1 cellular context compared by ENCODE assay signal in the genomic region with DNA sequence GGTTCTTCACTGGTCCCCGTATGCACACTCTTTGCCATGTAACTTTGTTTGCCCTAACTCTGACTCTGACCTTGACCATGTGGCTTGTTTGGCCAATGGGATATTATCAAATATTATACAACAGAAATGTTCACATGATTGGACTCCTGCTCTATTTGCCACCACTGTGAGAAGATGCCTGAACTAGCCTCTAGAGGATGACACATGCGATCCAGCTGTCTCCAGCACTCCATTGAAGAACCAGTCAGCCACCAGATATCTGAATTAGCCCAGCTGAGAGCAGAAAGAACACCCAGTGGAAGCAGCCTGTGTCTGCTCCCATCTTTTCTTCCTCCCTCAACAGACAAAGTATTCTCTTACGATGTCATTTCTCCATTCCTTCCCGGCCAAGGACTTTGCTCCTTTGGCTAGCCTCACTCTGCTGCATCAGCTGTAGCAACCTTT.
A peak's percentile ranks its signal among the peaks of the same experiment; 100 is the strongest.
TF ChIP-seq lines count a peak whose summit lies in the region.

No MANE protein-coding gene starts in this region.

TF ChIP-seq in HepG2, 621 proteins besides CTCF, POLR2A, EP300 and RAD21 (continued from another document and continues in another):
- TF ChIP-seq, protein P1, sequence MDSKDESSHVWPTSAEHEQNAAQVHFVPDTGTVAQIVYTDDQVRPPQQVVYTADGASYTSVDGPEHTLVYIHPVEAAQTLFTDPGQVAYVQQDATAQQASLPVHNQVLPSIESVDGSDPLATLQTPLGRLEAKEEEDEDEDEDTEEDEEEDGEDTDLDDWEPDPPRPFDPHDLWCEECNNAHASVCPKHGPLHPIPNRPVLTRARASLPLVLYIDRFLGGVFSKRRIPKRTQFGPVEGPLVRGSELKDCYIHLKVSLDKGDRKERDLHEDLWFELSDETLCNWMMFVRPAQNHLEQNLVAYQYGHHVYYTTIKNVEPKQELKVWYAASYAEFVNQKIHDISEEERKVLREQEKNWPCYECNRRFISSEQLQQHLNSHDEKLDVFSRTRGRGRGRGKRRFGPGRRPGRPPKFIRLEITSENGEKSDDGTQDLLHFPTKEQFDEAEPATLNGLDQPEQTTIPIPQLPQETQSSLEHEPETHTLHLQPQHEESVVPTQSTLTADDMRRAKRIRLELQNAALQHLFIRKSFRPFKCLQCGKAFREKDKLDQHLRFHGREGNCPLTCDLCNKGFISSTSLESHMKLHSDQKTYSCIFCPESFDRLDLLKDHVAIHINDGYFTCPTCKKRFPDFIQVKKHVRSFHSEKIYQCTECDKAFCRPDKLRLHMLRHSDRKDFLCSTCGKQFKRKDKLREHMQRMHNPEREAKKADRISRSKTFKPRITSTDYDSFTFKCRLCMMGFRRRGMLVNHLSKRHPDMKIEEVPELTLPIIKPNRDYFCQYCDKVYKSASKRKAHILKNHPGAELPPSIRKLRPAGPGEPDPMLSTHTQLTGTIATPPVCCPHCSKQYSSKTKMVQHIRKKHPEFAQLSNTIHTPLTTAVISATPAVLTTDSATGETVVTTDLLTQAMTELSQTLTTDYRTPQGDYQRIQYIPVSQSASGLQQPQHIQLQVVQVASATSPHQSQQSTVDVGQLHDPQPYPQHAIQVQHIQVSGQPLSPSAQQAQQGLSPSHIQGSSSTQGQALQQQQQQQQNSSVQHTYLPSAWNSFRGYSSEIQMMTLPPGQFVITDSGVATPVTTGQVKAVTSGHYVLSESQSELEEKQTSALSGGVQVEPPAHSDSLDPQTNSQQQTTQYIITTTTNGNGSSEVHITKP (CRISPR knock-in tag; IDR thresholded peaks at IDR 0.05; ENCODE audit: low read depth): no peak
- TF ChIP-seq, protein P2, sequence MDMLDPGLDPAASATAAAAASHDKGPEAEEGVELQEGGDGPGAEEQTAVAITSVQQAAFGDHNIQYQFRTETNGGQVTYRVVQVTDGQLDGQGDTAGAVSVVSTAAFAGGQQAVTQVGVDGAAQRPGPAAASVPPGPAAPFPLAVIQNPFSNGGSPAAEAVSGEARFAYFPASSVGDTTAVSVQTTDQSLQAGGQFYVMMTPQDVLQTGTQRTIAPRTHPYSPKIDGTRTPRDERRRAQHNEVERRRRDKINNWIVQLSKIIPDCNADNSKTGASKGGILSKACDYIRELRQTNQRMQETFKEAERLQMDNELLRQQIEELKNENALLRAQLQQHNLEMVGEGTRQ (IDR thresholded peaks at IDR 0.05; ENCODE audit: low read depth, low read length): peak; percentile 36; the same call in 1 of the 2 replicates
- TF ChIP-seq, protein P2 (CRISPR knock-in tag; IDR thresholded peaks at IDR 0.05; ENCODE audit: borderline replicate concordance): no peak
- TF ChIP-seq, protein P3, sequence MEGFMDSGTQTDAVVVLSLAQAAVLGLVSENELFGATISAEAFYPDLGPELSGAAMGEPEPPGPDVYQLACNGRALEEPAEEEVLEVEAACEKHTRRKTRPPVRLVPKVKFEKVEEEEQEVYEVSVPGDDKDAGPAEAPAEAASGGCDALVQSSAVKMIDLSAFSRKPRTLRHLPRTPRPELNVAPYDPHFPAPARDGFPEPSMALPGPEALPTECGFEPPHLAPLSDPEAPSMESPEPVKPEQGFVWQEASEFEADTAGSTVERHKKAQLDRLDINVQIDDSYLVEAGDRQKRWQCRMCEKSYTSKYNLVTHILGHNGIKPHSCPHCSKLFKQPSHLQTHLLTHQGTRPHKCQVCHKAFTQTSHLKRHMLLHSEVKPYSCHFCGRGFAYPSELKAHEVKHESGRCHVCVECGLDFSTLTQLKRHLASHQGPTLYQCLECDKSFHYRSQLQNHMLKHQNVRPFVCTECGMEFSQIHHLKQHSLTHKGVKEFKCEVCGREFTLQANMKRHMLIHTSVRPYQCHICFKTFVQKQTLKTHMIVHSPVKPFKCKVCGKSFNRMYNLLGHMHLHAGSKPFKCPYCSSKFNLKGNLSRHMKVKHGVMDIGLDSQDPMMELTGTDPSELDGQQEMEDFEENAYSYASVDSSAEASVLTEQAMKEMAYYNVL (CRISPR knock-in tag; IDR thresholded peaks at IDR 0.05; ENCODE audit: borderline replicate concordance): 0 out of 2 replicates have a peak, but pooled peaks have one; percentile 30
- TF ChIP-seq SALL2 (CRISPR knock-in tag; IDR thresholded peaks at IDR 0.05) (no peak), ZZZ3 (CRISPR knock-in tag; IDR thresholded peaks at IDR 0.05; ENCODE audit: borderline replicate concordance) (no peak), ISL2 (CRISPR knock-in tag; IDR thresholded peaks at IDR 0.05) (0 out of 2 replicates have a peak, but pooled peaks have one; percentile 38), TARDBP (CRISPR knock-in tag; IDR thresholded peaks at IDR 0.05) (peak; percentile 65), HDAC2 (CRISPR knock-in tag; IDR thresholded peaks at IDR 0.05) (0 out of 2 replicates have a peak, but pooled peaks have one; percentile 30), EHMT2 (IDR thresholded peaks at IDR 0.05; ENCODE audit: borderline replicate concordance, low read depth, low read length) (peak; percentile 65; the same call in 1 of the 2 replicates), NCOR1 (IDR thresholded peaks at IDR 0.05; ENCODE audit: borderline replicate concordance, low read length) (peak; percentile 39; the same call in 1 of the 2 replicates), FOXK1 (CRISPR knock-in tag; IDR thresholded peaks at IDR 0.05; ENCODE audit: borderline replicate concordance, low read depth) (peak; percentile 30; the same call in 1 of the 2 replicates), TBL1XR1 (IDR thresholded peaks at IDR 0.05; ENCODE audit: borderline replicate concordance, low read length, partially characterized antibody) (peak; percentile 94), BRCA1 (CRISPR knock-in tag; IDR thresholded peaks at IDR 0.05) (no peak), GLI4 (CRISPR knock-in tag; IDR thresholded peaks at IDR 0.05; ENCODE audit: borderline replicate concordance) (no peak), TRIM24 (CRISPR knock-in tag; IDR thresholded peaks at IDR 0.05) (0 out of 2 replicates have a peak, but pooled peaks have one; percentile 53), PHF5A (CRISPR knock-in tag; IDR thresholded peaks at IDR 0.05; ENCODE audit: low read depth, unreplicated experiment) (no peak), BCL6 (CRISPR knock-in tag; IDR thresholded peaks at IDR 0.05) (peak; percentile 55; the same call in 1 of the 2 replicates), TCF7L2 (IDR thresholded peaks at IDR 0.05; ENCODE audit: low read depth, low read length) (no peak), ZNF552 (CRISPR knock-in tag; IDR thresholded peaks at IDR 0.05; ENCODE audit: borderline replicate concordance) (no peak), ZNF670 (CRISPR knock-in tag; IDR thresholded peaks at IDR 0.05; ENCODE audit: borderline replicate concordance) (peak; percentile 100), ZNF343 (CRISPR knock-in tag; IDR thresholded peaks at IDR 0.05) (no peak), ZNF501 (CRISPR knock-in tag; IDR thresholded peaks at IDR 0.05) (no peak), SMAD9 (CRISPR knock-in tag; IDR thresholded peaks at IDR 0.05) (no peak), ZBTB8A (CRISPR knock-in tag; IDR thresholded peaks at IDR 0.05; ENCODE audit: borderline replicate concordance, low read depth) (0 out of 2 replicates have a peak, but pooled peaks have one; percentile 49), STAG1 (CRISPR knock-in tag; IDR thresholded peaks at IDR 0.05) (peak; percentile 36), HHEX (CRISPR knock-in tag; IDR thresholded peaks at IDR 0.05) (0 out of 2 replicates have a peak, but pooled peaks have one; percentile 30), HNF4A (CRISPR knock-in tag; IDR thresholded peaks at IDR 0.05) (peak; percentile 78)
- TF ChIP-seq, protein P4, sequence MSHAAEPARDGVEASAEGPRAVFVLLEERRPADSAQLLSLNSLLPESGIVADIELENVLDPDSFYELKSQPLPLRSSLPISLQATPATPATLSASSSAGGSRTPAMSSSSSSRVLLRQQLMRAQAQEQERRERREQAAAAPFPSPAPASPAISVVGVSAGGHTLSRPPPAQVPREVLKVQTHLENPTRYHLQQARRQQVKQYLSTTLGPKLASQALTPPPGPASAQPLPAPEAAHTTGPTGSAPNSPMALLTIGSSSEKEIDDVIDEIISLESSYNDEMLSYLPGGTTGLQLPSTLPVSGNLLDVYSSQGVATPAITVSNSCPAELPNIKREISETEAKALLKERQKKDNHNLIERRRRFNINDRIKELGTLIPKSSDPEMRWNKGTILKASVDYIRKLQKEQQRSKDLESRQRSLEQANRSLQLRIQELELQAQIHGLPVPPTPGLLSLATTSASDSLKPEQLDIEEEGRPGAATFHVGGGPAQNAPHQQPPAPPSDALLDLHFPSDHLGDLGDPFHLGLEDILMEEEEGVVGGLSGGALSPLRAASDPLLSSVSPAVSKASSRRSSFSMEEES (CRISPR knock-in tag; IDR thresholded peaks at IDR 0.05): peak; percentile 75
- TF ChIP-seq, protein P5, sequence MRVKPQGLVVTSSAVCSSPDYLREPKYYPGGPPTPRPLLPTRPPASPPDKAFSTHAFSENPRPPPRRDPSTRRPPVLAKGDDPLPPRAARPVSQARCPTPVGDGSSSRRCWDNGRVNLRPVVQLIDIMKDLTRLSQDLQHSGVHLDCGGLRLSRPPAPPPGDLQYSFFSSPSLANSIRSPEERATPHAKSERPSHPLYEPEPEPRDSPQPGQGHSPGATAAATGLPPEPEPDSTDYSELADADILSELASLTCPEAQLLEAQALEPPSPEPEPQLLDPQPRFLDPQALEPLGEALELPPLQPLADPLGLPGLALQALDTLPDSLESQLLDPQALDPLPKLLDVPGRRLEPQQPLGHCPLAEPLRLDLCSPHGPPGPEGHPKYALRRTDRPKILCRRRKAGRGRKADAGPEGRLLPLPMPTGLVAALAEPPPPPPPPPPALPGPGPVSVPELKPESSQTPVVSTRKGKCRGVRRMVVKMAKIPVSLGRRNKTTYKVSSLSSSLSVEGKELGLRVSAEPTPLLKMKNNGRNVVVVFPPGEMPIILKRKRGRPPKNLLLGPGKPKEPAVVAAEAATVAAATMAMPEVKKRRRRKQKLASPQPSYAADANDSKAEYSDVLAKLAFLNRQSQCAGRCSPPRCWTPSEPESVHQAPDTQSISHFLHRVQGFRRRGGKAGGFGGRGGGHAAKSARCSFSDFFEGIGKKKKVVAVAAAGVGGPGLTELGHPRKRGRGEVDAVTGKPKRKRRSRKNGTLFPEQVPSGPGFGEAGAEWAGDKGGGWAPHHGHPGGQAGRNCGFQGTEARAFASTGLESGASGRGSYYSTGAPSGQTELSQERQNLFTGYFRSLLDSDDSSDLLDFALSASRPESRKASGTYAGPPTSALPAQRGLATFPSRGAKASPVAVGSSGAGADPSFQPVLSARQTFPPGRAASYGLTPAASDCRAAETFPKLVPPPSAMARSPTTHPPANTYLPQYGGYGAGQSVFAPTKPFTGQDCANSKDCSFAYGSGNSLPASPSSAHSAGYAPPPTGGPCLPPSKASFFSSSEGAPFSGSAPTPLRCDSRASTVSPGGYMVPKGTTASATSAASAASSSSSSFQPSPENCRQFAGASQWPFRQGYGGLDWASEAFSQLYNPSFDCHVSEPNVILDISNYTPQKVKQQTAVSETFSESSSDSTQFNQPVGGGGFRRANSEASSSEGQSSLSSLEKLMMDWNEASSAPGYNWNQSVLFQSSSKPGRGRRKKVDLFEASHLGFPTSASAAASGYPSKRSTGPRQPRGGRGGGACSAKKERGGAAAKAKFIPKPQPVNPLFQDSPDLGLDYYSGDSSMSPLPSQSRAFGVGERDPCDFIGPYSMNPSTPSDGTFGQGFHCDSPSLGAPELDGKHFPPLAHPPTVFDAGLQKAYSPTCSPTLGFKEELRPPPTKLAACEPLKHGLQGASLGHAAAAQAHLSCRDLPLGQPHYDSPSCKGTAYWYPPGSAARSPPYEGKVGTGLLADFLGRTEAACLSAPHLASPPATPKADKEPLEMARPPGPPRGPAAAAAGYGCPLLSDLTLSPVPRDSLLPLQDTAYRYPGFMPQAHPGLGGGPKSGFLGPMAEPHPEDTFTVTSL (CRISPR knock-in tag; IDR thresholded peaks at IDR 0.05; ENCODE audit: borderline replicate concordance): peak; percentile 21; the same call in 1 of the 2 replicates
- TF ChIP-seq, protein P6, sequence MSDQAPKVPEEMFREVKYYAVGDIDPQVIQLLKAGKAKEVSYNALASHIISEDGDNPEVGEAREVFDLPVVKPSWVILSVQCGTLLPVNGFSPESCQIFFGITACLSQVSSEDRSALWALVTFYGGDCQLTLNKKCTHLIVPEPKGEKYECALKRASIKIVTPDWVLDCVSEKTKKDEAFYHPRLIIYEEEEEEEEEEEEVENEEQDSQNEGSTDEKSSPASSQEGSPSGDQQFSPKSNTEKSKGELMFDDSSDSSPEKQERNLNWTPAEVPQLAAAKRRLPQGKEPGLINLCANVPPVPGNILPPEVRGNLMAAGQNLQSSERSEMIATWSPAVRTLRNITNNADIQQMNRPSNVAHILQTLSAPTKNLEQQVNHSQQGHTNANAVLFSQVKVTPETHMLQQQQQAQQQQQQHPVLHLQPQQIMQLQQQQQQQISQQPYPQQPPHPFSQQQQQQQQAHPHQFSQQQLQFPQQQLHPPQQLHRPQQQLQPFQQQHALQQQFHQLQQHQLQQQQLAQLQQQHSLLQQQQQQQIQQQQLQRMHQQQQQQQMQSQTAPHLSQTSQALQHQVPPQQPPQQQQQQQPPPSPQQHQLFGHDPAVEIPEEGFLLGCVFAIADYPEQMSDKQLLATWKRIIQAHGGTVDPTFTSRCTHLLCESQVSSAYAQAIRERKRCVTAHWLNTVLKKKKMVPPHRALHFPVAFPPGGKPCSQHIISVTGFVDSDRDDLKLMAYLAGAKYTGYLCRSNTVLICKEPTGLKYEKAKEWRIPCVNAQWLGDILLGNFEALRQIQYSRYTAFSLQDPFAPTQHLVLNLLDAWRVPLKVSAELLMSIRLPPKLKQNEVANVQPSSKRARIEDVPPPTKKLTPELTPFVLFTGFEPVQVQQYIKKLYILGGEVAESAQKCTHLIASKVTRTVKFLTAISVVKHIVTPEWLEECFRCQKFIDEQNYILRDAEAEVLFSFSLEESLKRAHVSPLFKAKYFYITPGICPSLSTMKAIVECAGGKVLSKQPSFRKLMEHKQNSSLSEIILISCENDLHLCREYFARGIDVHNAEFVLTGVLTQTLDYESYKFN (CRISPR knock-in tag; conservative IDR thresholded peaks at IDR 0.05): 0 out of 2 replicates have a peak, but pooled peaks have one; percentile 33
- TF ChIP-seq, protein P7, sequence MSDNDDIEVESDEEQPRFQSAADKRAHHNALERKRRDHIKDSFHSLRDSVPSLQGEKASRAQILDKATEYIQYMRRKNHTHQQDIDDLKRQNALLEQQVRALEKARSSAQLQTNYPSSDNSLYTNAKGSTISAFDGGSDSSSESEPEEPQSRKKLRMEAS (IDR thresholded peaks at IDR 0.05): peak; percentile 51; the same call in 1 of the 2 replicates
- TF ChIP-seq, protein P8, sequence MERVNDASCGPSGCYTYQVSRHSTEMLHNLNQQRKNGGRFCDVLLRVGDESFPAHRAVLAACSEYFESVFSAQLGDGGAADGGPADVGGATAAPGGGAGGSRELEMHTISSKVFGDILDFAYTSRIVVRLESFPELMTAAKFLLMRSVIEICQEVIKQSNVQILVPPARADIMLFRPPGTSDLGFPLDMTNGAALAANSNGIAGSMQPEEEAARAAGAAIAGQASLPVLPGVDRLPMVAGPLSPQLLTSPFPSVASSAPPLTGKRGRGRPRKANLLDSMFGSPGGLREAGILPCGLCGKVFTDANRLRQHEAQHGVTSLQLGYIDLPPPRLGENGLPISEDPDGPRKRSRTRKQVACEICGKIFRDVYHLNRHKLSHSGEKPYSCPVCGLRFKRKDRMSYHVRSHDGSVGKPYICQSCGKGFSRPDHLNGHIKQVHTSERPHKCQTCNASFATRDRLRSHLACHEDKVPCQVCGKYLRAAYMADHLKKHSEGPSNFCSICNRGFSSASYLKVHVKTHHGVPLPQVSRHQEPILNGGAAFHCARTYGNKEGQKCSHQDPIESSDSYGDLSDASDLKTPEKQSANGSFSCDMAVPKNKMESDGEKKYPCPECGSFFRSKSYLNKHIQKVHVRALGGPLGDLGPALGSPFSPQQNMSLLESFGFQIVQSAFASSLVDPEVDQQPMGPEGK (CRISPR knock-in tag; IDR thresholded peaks at IDR 0.05): no peak
